Comparison of ENCODE assay signal across 8 cellular contexts in genomic region chr14:100238419-100239199, GRCh38. TPM values are rescaled to one million over a fixed set of nuclear protein-coding genes. Genes with fewer than 3 reads are reported as not detected.
DNase-seq lines count a peak whose midpoint lies in the region; ATAC-seq and TF ChIP-seq lines count a peak whose summit lies in the region.

TSS of gene YY1 (plus strand) at chr14:100239144. CDS start at chr14:100239245, 101 bp downstream.

- TF ChIP-seq CTCF in AG04450 (IDR thresholded peaks at IDR 0.05; ENCODE audit: low read depth, low read length) (no peak), VCaP (conservative IDR thresholded peaks at IDR 0.05) (no peak)

- peak within 1 kb of the TSS; percentile 91 for H3K4me3 ChIP-seq in AG04450 (ENCODE audit: low read depth, low read length)
- peak within 1 kb of the TSS; percentile 85 for H3K4me3 ChIP-seq in iPS-20b (ENCODE audit: low read length)
- peak within 1 kb of the TSS; percentile 79 to 100 (median 100) for H3K4me3 ChIP-seq in skin epidermis

- ATAC-seq in GM18907 (IDR thresholded peaks at IDR 0.05; ENCODE audit: unreplicated experiment) (peak; percentile 81), HG03139 (IDR thresholded peaks at IDR 0.05; ENCODE audit: unreplicated experiment) (peak; percentile 72)

- H3K9ac ChIP-seq in iPS-20b (ENCODE audit: low read depth, low read length): peak within 1 kb of the TSS; percentile 90

- H3K27me3 ChIP-seq in AG04450 (ENCODE audit: control insufficient read depth, insufficient read depth, low read length): no peaks in the 10 kb centered on the region
- H3K27me3 ChIP-seq in iPS-20b (ENCODE audit: insufficient read depth, low read length): no peaks in the 10 kb centered on the region

- peaks cover 18% of the 10 kb centered on the region; the same call in 1 of the 2 replicates for H3K4me1 ChIP-seq in iPS-20b (ENCODE audit: insufficient read depth, low read length)

- H3K27ac ChIP-seq in AG04450 (ENCODE audit: low read depth, low read length): peak within 1 kb of the TSS; percentile 70
- peak within 1 kb of the TSS; percentile 97 for H3K27ac ChIP-seq in VCaP
- H3K27ac ChIP-seq in iPS-20b (ENCODE audit: low read length): peak within 1 kb of the TSS; percentile 78
- H3K27ac ChIP-seq in skin epidermis: peak within 1 kb of the TSS; percentile 90 to 100 (median 98)

- CTCF ChIA-PET in AG04450 (lab: Charles Lee): no interaction called here

- peak; percentile 93 for DNase-seq in AG04450 (ENCODE audit: low read depth, low spot score)
- DNase-seq in NCI-H2196 treated with DMSO at 0.1 percent for 48 hours (lab: John Stamatoyannopoulos, UW; ENCODE audit: unreplicated experiment): peak; percentile 76
- DNase-seq in T47D (ENCODE audit: low read depth in 1 of 2, low spot score in 1 of 2): peak; percentile 96 to 99

- POLR2A ChIA-PET in AG04450 (lab: Yijun Ruan, JAX): interaction anchor here (0.6 to 1.2 kb wide), 2 partner anchors 24 to 92 kb away, joined by 3 to 4 read pairs; no protein-coding TSS in a partner anchor

- peaks cover 23% of the 10 kb centered on the region for H3K36me3 ChIP-seq in iPS-20b (ENCODE audit: insufficient read depth, low read depth, low read length)

- in situ Hi-C loops in T47D (cut with HindIII; ENCODE audit: low pct_unique_long_range_greater_than_20kb, low sequenced_read_pairs): no loop called here

- no peaks in the 10 kb centered on the region; the same call in 1 of the 2 replicates for H3K9me3 ChIP-seq in AG04450 (ENCODE audit: control insufficient read depth, insufficient read depth, low read length)
- no peaks in the 10 kb centered on the region for H3K9me3 ChIP-seq in iPS-20b (ENCODE audit: insufficient read depth, low read depth, low read length)

RNA-seq across cellular contexts. Expression of gene YY1, which starts in this region (rescaled TPM):
- polyA plus RNA-seq in AG04450 (2011; rRNA removed): 38.0 and 45.6 TPM in 2 replicates
- 25.5 and 27.2 TPM in 2 replicates for polyA minus RNA-seq in AG04450 (2011; rRNA and poly(A)+ RNA removed)

Comparison
In these comparisons a context has a peak if more than half of its experiments do, and no peak if none do; other contexts are left out.
1. Peak in every context shown above with its lines: DNase-seq, ATAC-seq, H3K4me3 ChIP-seq and H3K27ac ChIP-seq.